Comparison of ENCODE assay signal across 8 cellular contexts in genomic region chr7:143892527-143893300, GRCh38. TPM values are rescaled to one million over a fixed set of nuclear protein-coding genes. Genes with fewer than 3 reads are reported as not detected.
DNase-seq lines count a peak whose midpoint lies in the region; ATAC-seq and TF ChIP-seq lines count a peak whose summit lies in the region.

No MANE protein-coding gene starts in this region.

- ATAC-seq in CD8-positive, alpha-beta T cell, result peak; percentile 52
- ATAC-seq in GM18861 (IDR thresholded peaks at IDR 0.05; ENCODE audit: unreplicated experiment) (peak; percentile 98), HG02938 (IDR thresholded peaks at IDR 0.05; ENCODE audit: unreplicated experiment) (peak; percentile 100)

- H3K9me3 ChIP-seq in CD8-positive, alpha-beta T cell (ENCODE audit: low read length), result no peaks in the 10 kb centered on the region

- no peak overlapping the region for H3K4me3 ChIP-seq in CD8-positive, alpha-beta T cell (ENCODE audit: low read depth, low read length)
- no peak overlapping the region for H3K4me3 ChIP-seq in epithelial cell of esophagus (ENCODE audit: low read length)

- no peak for DNase-seq in CD8-positive, alpha-beta T cell
- peak; percentile 42 to 77 for DNase-seq in NCI-H524 (lab: John Stamatoyannopoulos, UW)
- DNase-seq in epithelial cell of esophagus (ENCODE audit: low read depth), result peak; percentile 73
- DNase-seq in HuH-7 (ENCODE audit: low spot score), result no peak
- no peak for DNase-seq in effector CD4-positive, alpha-beta T cell
- no peak for DNase-seq in HPDE6-E6E7 (ENCODE audit: extremely low spot score)

- POLR2A ChIA-PET in CD8-positive, alpha-beta T cell (lab: Charles Lee), result interaction anchor here (1.1 kb wide), 1 partner anchor 9 kb away, joined by 4 read pairs; the partner anchor contains the start of gene TCAF1

- no peak overlapping the region for H3K4me3 Mint-ChIP-seq in CD8-positive, alpha-beta T cell

- H3K36me3 Mint-ChIP-seq in CD8-positive, alpha-beta T cell, result peaks cover 28% of the 10 kb centered on the region

- TF ChIP-seq CTCF in CD8-positive, alpha-beta T cell (IDR thresholded peaks at IDR 0.05), result no peak
- TF ChIP-seq CTCF in epithelial cell of esophagus (IDR thresholded peaks at IDR 0.05; ENCODE audit: insufficient read depth, low read depth, low read length, missing control alignments), result peak; percentile 59

- H3K27me3 ChIP-seq in CD8-positive, alpha-beta T cell (ENCODE audit: insufficient read depth, low read length), result no peaks in the 10 kb centered on the region

- H3K27ac ChIP-seq in CD8-positive, alpha-beta T cell (ENCODE audit: low read depth, low read length), result no peak overlapping the region

- peaks cover 12% of the 10 kb centered on the region for H3K9me3 Mint-ChIP-seq in CD8-positive, alpha-beta T cell

- CTCF ChIA-PET in CD8-positive, alpha-beta T cell (lab: Charles Lee), result interaction anchor here (0.7 to 2.1 kb wide), 2 partner anchors 8 to 10 kb away, joined by 4 to 8 read pairs; partner anchors contain the start of gene TCAF1

- H3K27me3 Mint-ChIP-seq in CD8-positive, alpha-beta T cell (ENCODE audit: low read depth), result peaks cover 17% of the 10 kb centered on the region

- H3K4me1 ChIP-seq in CD8-positive, alpha-beta T cell (ENCODE audit: insufficient read depth, low read length), result no peaks in the 10 kb centered on the region

- H3K4me1 Mint-ChIP-seq in CD8-positive, alpha-beta T cell (ENCODE audit: low read depth), result peaks cover 2% of the 10 kb centered on the region

- no peak overlapping the region for H3K27ac Mint-ChIP-seq in CD8-positive, alpha-beta T cell

- intact Hi-C loops in CD8-positive, alpha-beta T cell (cut with DNase I, micrococcal nuclease), result loop anchor here in 1 of 2 experiments (1.0 kb wide), 1 partner anchor 9 kb away; no protein-coding TSS in a partner anchor

- H3K36me3 ChIP-seq in CD8-positive, alpha-beta T cell (ENCODE audit: insufficient read depth, low read length), result no peaks in the 10 kb centered on the region

RNA-seq across cellular contexts. Expression of gene TCAF1, which starts 9.3 kb away (rescaled TPM):
- total RNA-seq in CD8-positive, alpha-beta T cell, result 1 to 10 TPM; 4.8 to 5.0 TPM

RNA-seq across cellular contexts. Expression of gene OR2F2, which starts 42.3 kb away (rescaled TPM):
- total RNA-seq in CD8-positive, alpha-beta T cell, result not detected

Comparison
In these comparisons a context has a peak if more than half of its experiments do, and no peak if none do; other contexts are left out.
1. DNase-seq: peak in NCI-H524 (2 of 2) and epithelial cell of esophagus (single experiment); none in CD8-positive, alpha-beta T cell (0 of 7), HuH-7 (single experiment), effector CD4-positive, alpha-beta T cell (single experiment) and HPDE6-E6E7 (single experiment).
2. Peak in every context shown above with its lines, with median percentiles within 50 percentile points of each other: ATAC-seq.